Comparison of ENCODE assay signal across 17 cellular contexts in genomic region chr6:93243379-93243778, GRCh38.
"Had no signal": no experiment of that assay in that cellular context is flagged by ENCODE, and none has a peak within 500 bp of the region (broad histone marks: within the 10 kb centered on the region; RNA-seq: fewer than 3 reads in every experiment).

No MANE protein-coding gene starts in this region.

- H3K27ac ChIP-seq: RWPE1 had no signal

- H3K4me2 ChIP-seq: SK-N-SH had no signal

- H3K9ac ChIP-seq: SK-N-SH had no signal

- DNase-seq: KBM-7, MV-4-11, NCI-H1048, NCI-H1436, NCI-H1694 treated with DMSO at 0.1 percent for 48 hours, NCI-H1930, NCI-H2081, NCI-H2107, NCI-H2227 treated with DMSO at 0.1 percent for 48 hours, NCI-H524, NCI-H526 treated with DMSO at 0.1 percent for 48 hours, NCI-H774, PC-3, SHP77, SK-N-SH, SW 1271 had no signal

- H3K9me3 ChIP-seq: SK-N-SH had no signal
